In genomic region chr9:99059074-99059894, GRCh38 we compare ENCODE assay signal across 8 cellular contexts. TPM values are rescaled to one million over a fixed set of nuclear protein-coding genes. Genes with fewer than 3 reads are reported as not detected.
A peak's percentile ranks its signal among the peaks of the same experiment; 100 is the strongest.
DNase-seq lines count a peak whose midpoint lies in the region; ATAC-seq and TF ChIP-seq lines count a peak whose summit lies in the region.

No MANE protein-coding gene starts in this region.

- H3K4me1 ChIP-seq in esophagus (ENCODE audit: control insufficient read depth in 2 of 2, insufficient read depth in 2 of 2, low read length in 1 of 2) (peaks cover 0 to 2% of the 10 kb centered on the region in 2 donors), neural progenitor cell (no peaks in the 10 kb centered on the region), prostate gland (replicated peaks) (no peaks in the 10 kb centered on the region)

- no peaks in the 10 kb centered on the region for H3K36me3 ChIP-seq in esophagus (ENCODE audit: control insufficient read depth in 2 of 2, insufficient read depth in 2 of 2, low read length in 1 of 2)
- no peaks in the 10 kb centered on the region for H3K36me3 ChIP-seq in neural progenitor cell
- H3K36me3 ChIP-seq in prostate gland: no peaks in the 10 kb centered on the region

- peaks cover 0 to 8% of the 10 kb centered on the region in 2 donors for H3K9me3 Mint-ChIP-seq in stimulated activated naive CD8-positive, alpha-beta T cell treated with anti-CD3 and anti-CD28 coated beads, Interleukin-15, amount 100 ng/mL, for 72 hours
- H3K9me3 Mint-ChIP-seq in neural progenitor cell: peaks cover 3% of the 10 kb centered on the region

- H3K27me3 ChIP-seq in esophagus (ENCODE audit: control insufficient read depth in 1 of 2, insufficient read depth in 2 of 2, low read length in 2 of 2) (no peaks in the 10 kb centered on the region), neural progenitor cell (no peaks in the 10 kb centered on the region), prostate gland (replicated peaks; ENCODE audit: insufficient read depth) (no peaks in the 10 kb centered on the region)

- no peak overlapping the region for H3K4me2 ChIP-seq in neural progenitor cell

- H3K9me3 ChIP-seq in esophagus (ENCODE audit: control insufficient read depth in 2 of 2, insufficient read depth in 1 of 2, low read depth in 1 of 2, low read length in 1 of 2) (no peaks in the 10 kb centered on the region), neural progenitor cell (ENCODE audit: low read depth) (no peaks in the 10 kb centered on the region), prostate gland (no peaks in the 10 kb centered on the region)

- no peak overlapping the region for H3K27ac Mint-ChIP-seq in stimulated activated naive CD8-positive, alpha-beta T cell treated with anti-CD3 and anti-CD28 coated beads, Interleukin-15, amount 100 ng/mL, for 72 hours
- no peak overlapping the region for H3K27ac Mint-ChIP-seq in neural progenitor cell

- peaks cover 12% of the 10 kb centered on the region for H3K27me3 Mint-ChIP-seq in stimulated activated naive CD8-positive, alpha-beta T cell treated with anti-CD3 and anti-CD28 coated beads, Interleukin-15, amount 100 ng/mL, for 72 hours
- H3K27me3 Mint-ChIP-seq in neural progenitor cell (ENCODE audit: insufficient read depth, low read depth): peaks cover 5% of the 10 kb centered on the region

- H3K4me3 ChIP-seq in esophagus (ENCODE audit: low read depth in 1 of 2, low read length in 2 of 2) (no peak overlapping the region), neural progenitor cell (no peak overlapping the region), prostate gland (no peak overlapping the region)

- ATAC-seq in GM18505 (IDR thresholded peaks at IDR 0.05; ENCODE audit: unreplicated experiment): peak; percentile 63
- ATAC-seq in HG02571 (IDR thresholded peaks at IDR 0.05; ENCODE audit: unreplicated experiment): peak; percentile 65
- ATAC-seq in stimulated activated naive CD8-positive, alpha-beta T cell treated with anti-CD3 and anti-CD28 coated beads, Interleukin-15, amount 100 ng/mL, for 72 hours: peak; percentile 70

- no peak overlapping the region for H2AFZ ChIP-seq in neural progenitor cell (replicated peaks)

- WGBS in esophagus, 2 donors: 73 to 75% methylated on average over 7 of the region's 7 CpGs
- WGBS in prostate gland: 85% methylated on average over 7 of the region's 7 CpGs

- TF ChIP-seq CTCF in neural progenitor cell (IDR thresholded peaks at IDR 0.05): no peak
- no peak for TF ChIP-seq CTCF in prostate gland (IDR thresholded peaks at IDR 0.05)

- peak overlapping the region; percentile 32 to 91 for H3K4me3 Mint-ChIP-seq in stimulated activated naive CD8-positive, alpha-beta T cell treated with anti-CD3 and anti-CD28 coated beads, Interleukin-15, amount 100 ng/mL, for 72 hours
- H3K4me3 Mint-ChIP-seq in neural progenitor cell: no peak overlapping the region

- H3K4me1 Mint-ChIP-seq in stimulated activated naive CD8-positive, alpha-beta T cell treated with anti-CD3 and anti-CD28 coated beads, Interleukin-15, amount 100 ng/mL, for 72 hours: peaks cover 66% of the 10 kb centered on the region
- H3K4me1 Mint-ChIP-seq in neural progenitor cell: peaks cover 4% of the 10 kb centered on the region

- intact Hi-C loops in prostate gland (cut with DNase I): no loop called here

- H3F3A ChIP-seq in neural progenitor cell (ENCODE audit: low read depth): no peaks in the 10 kb centered on the region

- no peak overlapping the region for H3K9ac ChIP-seq in neural progenitor cell

- DNase-seq in NOMO-1 treated with dmso at 0.1 percent for 144 hours (lab: John Stamatoyannopoulos, UW; ENCODE audit: unreplicated experiment): peak; percentile 87
- peak in 1 of 2 donors; percentile 14 for DNase-seq in stimulated activated naive CD8-positive, alpha-beta T cell treated with anti-CD3 and anti-CD28 coated beads, Interleukin-15, amount 100 ng/mL, for 72 hours
- no peak for DNase-seq in neural progenitor cell (ENCODE audit: low spot score)
- no peak for DNase-seq in NCI-H2081 (lab: John Stamatoyannopoulos, UW)
- no peak for DNase-seq in prostate gland (ENCODE audit: low spot score)

- H4K20me1 ChIP-seq in neural progenitor cell (ENCODE audit: low read depth): no peaks in the 10 kb centered on the region

- TF ChIP-seq POLR2A in GM18505 (IDR thresholded peaks at IDR 0.05; ENCODE audit: borderline replicate concordance, extremely low read depth, insufficient read depth, insufficient read length) (no peak), prostate gland (IDR thresholded peaks at IDR 0.05) (no peak)

- H3K79me2 ChIP-seq in neural progenitor cell (ENCODE audit: low read depth): no peaks in the 10 kb centered on the region

- H3K27ac ChIP-seq in esophagus (ENCODE audit: low read depth in 2 of 2, low read length in 1 of 2) (peak overlapping the region; percentile 26 to 56), neural progenitor cell (no peak overlapping the region), prostate gland (no peak overlapping the region)

- H3K36me3 Mint-ChIP-seq in neural progenitor cell: peaks cover 6% of the 10 kb centered on the region

RNA-seq across cellular contexts. Expression of gene TGFBR1, which starts 45.6 kb away (rescaled TPM):
- 1 to 10 TPM; 6.6 TPM for polyA plus RNA-seq in esophagus
- 86.8 and 138 TPM in 2 replicates for total RNA-seq in neural progenitor cell (ENCODE audit: low replicate concordance)
- 10 to 100 TPM; 22.2 to 25.5 TPM for total RNA-seq in prostate gland

Comparison
In these comparisons a context has a peak if more than half of its experiments do, and no peak if none do; other contexts are left out.
1. H3K27ac ChIP-seq: peak in esophagus (2 of 2); none in neural progenitor cell (single experiment) and prostate gland (0 of 2).
2. Peak in every context shown above with its lines, with median percentiles within 50 percentile points of each other: ATAC-seq.